11 cellular contexts compared by ENCODE assay signal in genomic region chr22:42991010-42991651, GRCh38. TPM values are rescaled to one million over a fixed set of nuclear protein-coding genes. Genes with fewer than 3 reads are reported as not detected.
A peak's percentile ranks its signal among the peaks of the same experiment; 100 is the strongest.
DNase-seq lines count a peak whose midpoint lies in the region; ATAC-seq and TF ChIP-seq lines count a peak whose summit lies in the region.
"Had no signal": no experiment of that assay in that cellular context is flagged by ENCODE, and none has a peak within 500 bp of the region (broad histone marks: within the 10 kb centered on the region; RNA-seq: fewer than 3 reads in every experiment).

No MANE protein-coding gene starts in this region.

- no peak overlapping the region for H3K27ac ChIP-seq in naive thymus-derived CD4-positive, alpha-beta T cell (ENCODE audit: low read depth, low read length)

- peaks cover 44% of the 10 kb centered on the region for H3K4me1 Mint-ChIP-seq in WTC11
- H3K4me1 Mint-ChIP-seq in naive thymus-derived CD4-positive, alpha-beta T cell: peaks cover 7 to 60% (median 46%) of the 10 kb centered on the region in 7 donors

- ATAC-seq in WTC11 (peak; percentile 50), GM18502 (IDR thresholded peaks at IDR 0.05; ENCODE audit: poor library complexity, unreplicated experiment) (no peak)
- no peak for ATAC-seq in naive thymus-derived CD4-positive, alpha-beta T cell

- H3K4me3 ChIP-seq in naive thymus-derived CD4-positive, alpha-beta T cell (ENCODE audit: low read length): no peak overlapping the region

- DNase-seq in NCI-H146 (lab: John Stamatoyannopoulos, UW) (peak; percentile 5), NCI-H146 treated with DMSO at 0.1 percent for 48 hours (lab: John Stamatoyannopoulos, UW; ENCODE audit: unreplicated experiment) (no peak), WTC11 (ENCODE audit: low spot score) (no peak), iris pigment epithelial cell (ENCODE audit: low read depth) (peak; percentile 87), superior temporal gyrus (ENCODE audit: extremely low spot score) (peak; percentile 39), NCI-H748 (lab: John Stamatoyannopoulos, UW; ENCODE audit: unreplicated experiment) (no peak)
- no peak for DNase-seq in naive thymus-derived CD4-positive, alpha-beta T cell
- DNase-seq: 8988T; activated naive CD4-positive, alpha-beta T cell treated with anti-CD3 and anti-CD28 coated beads, Interleukin-2, amount 10 ng/mL, durations not matched to agents 7 days and 5 days; NCI-H1048 had no signal

- intact Hi-C loops in naive thymus-derived CD4-positive, alpha-beta T cell (cut with micrococcal nuclease): no loop called here

- no peak for TF ChIP-seq CTCF in WTC11 (IDR thresholded peaks at IDR 0.05)

- CTCF ChIA-PET in WTC11 (lab: Charles Lee): interaction anchor here (0.9 to 2.0 kb wide), 6 partner anchors 10 to 123 kb away, joined by 3 to 14 read pairs (median 4); no protein-coding TSS in a partner anchor
- CTCF ChIA-PET in naive thymus-derived CD4-positive, alpha-beta T cell (lab: Charles Lee): no interaction called here

- no peaks in the 10 kb centered on the region for H3K36me3 Mint-ChIP-seq in WTC11
- peaks cover 1 to 30% (median 5%) of the 10 kb centered on the region in 5 donors for H3K36me3 Mint-ChIP-seq in naive thymus-derived CD4-positive, alpha-beta T cell

- H3K36me3 ChIP-seq in naive thymus-derived CD4-positive, alpha-beta T cell (ENCODE audit: control insufficient read depth in 2 of 3, insufficient read depth in 3 of 3, low read length in 3 of 3): peaks cover 0 to 3% (median 0%) of the 10 kb centered on the region in 3 experiments

- POLR2A ChIA-PET in WTC11 (lab: Charles Lee): interaction anchor here (1.4 kb wide), 1 partner anchor 23 kb away, joined by 3 read pairs; no protein-coding TSS in a partner anchor
- POLR2A ChIA-PET in naive thymus-derived CD4-positive, alpha-beta T cell (lab: Charles Lee): no interaction called here

- no peaks in the 10 kb centered on the region for H3K27me3 Mint-ChIP-seq in WTC11 (ENCODE audit: low read depth)
- no peaks in the 10 kb centered on the region for H3K27me3 Mint-ChIP-seq in naive thymus-derived CD4-positive, alpha-beta T cell
- H3K27me3 Mint-ChIP-seq: activated naive CD4-positive, alpha-beta T cell treated with anti-CD3 and anti-CD28 coated beads, Interleukin-2, amount 10 ng/mL, durations not matched to agents 7 days and 5 days had no signal

- H3K27me3 ChIP-seq in naive thymus-derived CD4-positive, alpha-beta T cell (ENCODE audit: control insufficient read depth in 2 of 2, insufficient read depth in 2 of 2, low read length in 2 of 2): no peaks in the 10 kb centered on the region

- no peaks in the 10 kb centered on the region for H3K4me1 ChIP-seq in naive thymus-derived CD4-positive, alpha-beta T cell (ENCODE audit: control insufficient read depth in 2 of 2, insufficient read depth in 2 of 2, low read length in 2 of 2)

- H3K27ac Mint-ChIP-seq in WTC11: no peak overlapping the region
- H3K27ac Mint-ChIP-seq in naive thymus-derived CD4-positive, alpha-beta T cell: peak overlapping the region in 1 of 9 donors; percentile 22
- H3K27ac Mint-ChIP-seq: activated naive CD4-positive, alpha-beta T cell treated with anti-CD3 and anti-CD28 coated beads, Interleukin-2, amount 10 ng/mL, durations not matched to agents 7 days and 5 days had no signal

- no peaks in the 10 kb centered on the region for H3K9me3 Mint-ChIP-seq in WTC11
- peaks cover 0 to 2% (median 0%) of the 10 kb centered on the region in 11 donors for H3K9me3 Mint-ChIP-seq in naive thymus-derived CD4-positive, alpha-beta T cell

- no peak overlapping the region for H3K4me3 Mint-ChIP-seq in WTC11
- no peak overlapping the region for H3K4me3 Mint-ChIP-seq in naive thymus-derived CD4-positive, alpha-beta T cell
- H3K4me3 Mint-ChIP-seq: activated naive CD4-positive, alpha-beta T cell treated with anti-CD3 and anti-CD28 coated beads, Interleukin-2, amount 10 ng/mL, durations not matched to agents 7 days and 5 days had no signal

- H3K9me3 ChIP-seq in naive thymus-derived CD4-positive, alpha-beta T cell (ENCODE audit: control insufficient read depth in 2 of 3, low read length in 3 of 3): no peaks in the 10 kb centered on the region

TF ChIP-seq in WTC11, 78 proteins besides CTCF, POLR2A, EP300 and RAD21:
- TF ChIP-seq ZNF532 (CRISPR knock-in tag; IDR thresholded peaks at IDR 0.05; ENCODE audit: borderline replicate concordance): no peak
- TF ChIP-seq RORB (CRISPR knock-in tag; IDR thresholded peaks at IDR 0.05): no peak

RNA-seq across cellular contexts. Expression of gene PACSIN2, which starts 23.8 kb away (rescaled TPM):
- 64.1 to 70.5 TPM (median 69.0 TPM) in 3 replicates for total RNA-seq in WTC11 (2021)
- total RNA-seq in naive thymus-derived CD4-positive, alpha-beta T cell: 10 to 100 TPM; 27.6 to 62.5 (median 38.1) TPM
- 10 to 100 TPM; 26.6 to 36.3 TPM for polyA plus RNA-seq in naive thymus-derived CD4-positive, alpha-beta T cell

Comparison
In these comparisons a context has a peak if more than half of its experiments do, and no peak if none do; other contexts are left out.
1. DNase-seq: peak in NCI-H146 (single experiment), iris pigment epithelial cell (single experiment) and superior temporal gyrus (single experiment); none in NCI-H146 treated with DMSO at 0.1 percent for 48 hours (single experiment), WTC11 (single experiment), NCI-H748 (single experiment) and naive thymus-derived CD4-positive, alpha-beta T cell (0 of 9).